ENCODE assay signal across 15 cellular contexts in the genomic region with DNA sequence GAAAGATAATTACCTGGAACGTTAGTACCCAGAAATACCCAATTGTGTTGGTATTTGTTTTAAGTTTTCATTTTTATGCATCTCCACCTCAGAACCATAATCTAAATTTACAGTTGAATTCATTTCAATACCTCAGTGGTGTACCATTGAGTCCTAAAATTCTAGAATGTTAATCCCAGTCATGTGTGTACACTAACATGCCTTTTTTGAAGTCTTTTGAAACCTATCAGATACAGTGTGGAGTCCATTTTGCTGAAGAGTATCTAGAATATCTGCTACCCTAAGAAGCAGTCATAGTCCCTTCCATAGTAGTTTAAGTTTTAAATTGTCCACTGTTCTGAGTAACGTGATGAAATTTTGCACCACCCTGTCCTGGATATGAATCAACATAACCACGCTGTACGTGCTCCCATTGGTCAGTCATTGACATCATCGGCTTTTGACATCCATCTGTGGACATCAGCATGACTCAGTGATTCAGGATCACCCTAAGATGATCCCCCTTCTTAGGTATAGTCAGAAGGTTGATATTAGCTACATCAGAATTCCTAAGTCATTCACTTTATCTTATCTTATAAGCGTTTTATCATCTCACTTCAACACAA. TPM values are rescaled to one million over a fixed set of nuclear protein-coding genes. Genes with fewer than 3 reads are reported as not detected.
DNase-seq lines count a peak whose midpoint lies in the region; ATAC-seq and TF ChIP-seq lines count a peak whose summit lies in the region.
"Had no signal": no experiment of that assay in that cellular context is flagged by ENCODE, and none has a peak within 500 bp of the region (broad histone marks: within the 10 kb centered on the region; RNA-seq: fewer than 3 reads in every experiment).

No MANE protein-coding gene starts in this region.

- no peaks in the 10 kb centered on the region for H3K36me3 ChIP-seq in right lobe of liver

- peak overlapping the region; percentile 20 for H3K4me3 Mint-ChIP-seq in natural killer cell treated with Interleukin-12 subunit alpha and Interleukin-12 subunit beta and Interleukin-15 and Interleukin-18, amount 100 ng/mL, for 72 hours
- H3K4me3 Mint-ChIP-seq: immature natural killer cell; stimulated activated naive CD8-positive, alpha-beta T cell treated with anti-CD3 and anti-CD28 coated beads, Interleukin-15, Interleukin-2, amounts not matched to agents 100 ng/mL and 50 ng/mL, for 24 hours had no signal

- TF ChIP-seq CTCF in choroid plexus epithelial cell (conservative IDR thresholded peaks at IDR 0.05; ENCODE audit: low read depth, low read length) (no peak), right lobe of liver (IDR thresholded peaks at IDR 0.05) (no peak)

- no peaks in the 10 kb centered on the region for H3K9me3 Mint-ChIP-seq in natural killer cell treated with Interleukin-12 subunit alpha and Interleukin-12 subunit beta and Interleukin-15 and Interleukin-18, amount 100 ng/mL, for 72 hours
- H3K9me3 Mint-ChIP-seq: immature natural killer cell; stimulated activated naive CD8-positive, alpha-beta T cell treated with anti-CD3 and anti-CD28 coated beads, Interleukin-15, Interleukin-2, amounts not matched to agents 100 ng/mL and 50 ng/mL, for 24 hours had no signal

- peak overlapping the region in 1 of 2 donors; percentile 47 for H3K27ac Mint-ChIP-seq in natural killer cell treated with Interleukin-12 subunit alpha and Interleukin-12 subunit beta and Interleukin-15 and Interleukin-18, amount 100 ng/mL, for 72 hours
- H3K27ac Mint-ChIP-seq: immature natural killer cell; stimulated activated naive CD8-positive, alpha-beta T cell treated with anti-CD3 and anti-CD28 coated beads, Interleukin-15, Interleukin-2, amounts not matched to agents 100 ng/mL and 50 ng/mL, for 24 hours had no signal

- DNase-seq in Caki2 (ENCODE audit: low read depth) (peak; percentile 81), NCI-H460 (ENCODE audit: extremely low read depth, low read depth) (peak; percentile 100), choroid plexus epithelial cell (ENCODE audit: low read depth) (peak; percentile 92), right lobe of liver (no peak)
- DNase-seq in natural killer cell treated with Interleukin-12 subunit alpha and Interleukin-12 subunit beta and Interleukin-15 and Interleukin-18, amount 100 ng/mL, for 72 hours (ENCODE audit: low spot score) = no peak
- DNase-seq: activated gamma-delta T cell treated with Interleukin-2 at 50 U/mL for 16 hours, immature natural killer cell, Kasumi-1, NCI-H1694 treated with DMSO at 0.1 percent for 48 hours, NCI-H524 treated with DMSO at 0.1 percent for 48 hours had no signal

- in situ Hi-C loops in Caki2 (cut with HindIII; ENCODE audit: low pct_unique_long_range_greater_than_20kb, low sequenced_read_pairs) = no loop called here

- intact Hi-C loops in right lobe of liver (cut with DNase I) = no loop called here

- no peaks in the 10 kb centered on the region for H3K27me3 Mint-ChIP-seq in natural killer cell treated with Interleukin-12 subunit alpha and Interleukin-12 subunit beta and Interleukin-15 and Interleukin-18, amount 100 ng/mL, for 72 hours
- H3K27me3 Mint-ChIP-seq: stimulated activated naive CD8-positive, alpha-beta T cell treated with anti-CD3 and anti-CD28 coated beads, Interleukin-15, Interleukin-2, amounts not matched to agents 100 ng/mL and 50 ng/mL, for 24 hours had no signal

- no peaks in the 10 kb centered on the region for H3K27me3 ChIP-seq in right lobe of liver

- H3K9me3 ChIP-seq in right lobe of liver = no peaks in the 10 kb centered on the region

- H3K4me1 Mint-ChIP-seq in natural killer cell treated with Interleukin-12 subunit alpha and Interleukin-12 subunit beta and Interleukin-15 and Interleukin-18, amount 100 ng/mL, for 72 hours (ENCODE audit: low read depth in 2 of 2) = peaks cover 11 to 17% of the 10 kb centered on the region in 2 donors

- no peak overlapping the region for H3K27ac ChIP-seq in right lobe of liver
- H3K27ac ChIP-seq: skin epidermis, VCaP had no signal

- no peaks in the 10 kb centered on the region for H3K36me3 Mint-ChIP-seq in natural killer cell treated with Interleukin-12 subunit alpha and Interleukin-12 subunit beta and Interleukin-15 and Interleukin-18, amount 100 ng/mL, for 72 hours
- H3K36me3 Mint-ChIP-seq: immature natural killer cell had no signal

- peak; percentile 32 to 75 for ATAC-seq in natural killer cell treated with Interleukin-12 subunit alpha and Interleukin-12 subunit beta and Interleukin-15 and Interleukin-18, amount 100 ng/mL, for 72 hours
- ATAC-seq in GM19351 (IDR thresholded peaks at IDR 0.05; ENCODE audit: unreplicated experiment) (no peak), GM21528 (IDR thresholded peaks at IDR 0.05; ENCODE audit: low FRiP score, unreplicated experiment) (no peak), right lobe of liver (no peak)

- 64% methylated on average over 3 of the region's 6 CpGs for WGBS in right lobe of liver (ENCODE audit: insufficient coverage, low coverage, low lambda C conversion rate, missing lambda C conversion rate)

- no peak for TF ChIP-seq POLR2A in right lobe of liver (IDR thresholded peaks at IDR 0.05)

- H3K4me3 ChIP-seq in choroid plexus epithelial cell (ENCODE audit: low read depth, low read length) (no peak overlapping the region), right lobe of liver (no peak overlapping the region)
- H3K4me3 ChIP-seq: skin epidermis had no signal

- no peaks in the 10 kb centered on the region for H3K4me1 ChIP-seq in right lobe of liver

RNA-seq across cellular contexts. Expression of gene ASH1L, which starts 7.5 kb away (rescaled TPM):
- total RNA-seq in Caki2 (2014; rRNA removed; shearing (Covaris generic); ENCODE audit: low replicate concordance) = 9.7 and 21.2 TPM in 2 replicates
- total RNA-seq in NCI-H460 (2014; rRNA removed; shearing (Covaris generic)) = 42.7 and 46.5 TPM in 2 replicates
- polyA plus RNA-seq in NCI-H460 (2014; cell fraction: nucleus; rRNA removed) = 16.2 and 23.7 TPM in 2 replicates
- 10 to 100 TPM; 54.3 to 85.5 TPM for total RNA-seq in natural killer cell treated with Interleukin-12 subunit alpha and Interleukin-12 subunit beta and Interleukin-15 and Interleukin-18, amount 100 ng/mL, for 72 hours
- 10 to 100 TPM; 13.9 to 24.3 (median 17.6) TPM for total RNA-seq in right lobe of liver

RNA-seq across cellular contexts. Expression of gene MSTO1, which starts 39.9 kb away (rescaled TPM):
- 29.7 and 30.7 TPM in 2 replicates for total RNA-seq in Caki2 (2014; rRNA removed; shearing (Covaris generic); ENCODE audit: low replicate concordance)
- 21.6 and 29.2 TPM in 2 replicates for total RNA-seq in NCI-H460 (2014; rRNA removed; shearing (Covaris generic))
- polyA plus RNA-seq in NCI-H460 (2014; cell fraction: nucleus; rRNA removed) = 194 and 238 TPM in 2 replicates
- total RNA-seq in natural killer cell treated with Interleukin-12 subunit alpha and Interleukin-12 subunit beta and Interleukin-15 and Interleukin-18, amount 100 ng/mL, for 72 hours = 100 to 1,000 TPM in 1 of 2 donors, 10 to 100 TPM in 1; 63.9 to 116 TPM
- 10 to 100 TPM in 5 of 6 experiments, 1 to 10 TPM in 1; 9.5 to 22.0 (median 16.7) TPM for total RNA-seq in right lobe of liver

Comparison
In these comparisons a context has a peak if more than half of its experiments do, and no peak if none do; other contexts are left out.
1. DNase-seq: peak in Caki2 (single experiment), NCI-H460 (single experiment) and choroid plexus epithelial cell (single experiment); none in natural killer cell treated with Interleukin-12 subunit alpha and Interleukin-12 subunit beta and Interleukin-15 and Interleukin-18, amount 100 ng/mL, for 72 hours (single experiment) and right lobe of liver (0 of 3).
2. ATAC-seq: peak in natural killer cell treated with Interleukin-12 subunit alpha and Interleukin-12 subunit beta and Interleukin-15 and Interleukin-18, amount 100 ng/mL, for 72 hours (2 of 2); none in GM19351 (single experiment), GM21528 (single experiment) and right lobe of liver (0 of 4).